Comparison of ENCODE assay signal across 26 cellular contexts in the genomic region with DNA sequence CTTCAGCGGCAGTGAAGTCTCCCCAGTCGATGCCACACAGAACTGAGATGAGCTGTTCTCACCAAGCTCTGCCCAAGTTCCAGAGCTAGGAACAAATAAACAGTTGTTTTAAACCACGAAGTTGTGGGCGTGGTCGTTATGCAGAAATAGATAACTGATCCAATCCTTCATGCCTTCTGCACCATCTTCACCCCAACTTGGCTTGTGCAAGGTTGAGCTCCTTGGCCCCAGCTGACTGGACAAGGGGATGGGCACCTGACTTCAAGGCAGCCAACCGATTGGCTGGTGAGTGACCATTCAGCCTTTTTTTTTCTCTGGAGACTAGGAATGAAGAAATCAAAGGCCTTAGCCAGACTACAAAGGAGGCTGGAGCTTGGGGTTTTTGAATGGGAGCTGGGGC. TPM values are rescaled to one million over a fixed set of nuclear protein-coding genes. Genes with fewer than 3 reads are reported as not detected.
A peak's percentile ranks its signal among the peaks of the same experiment; 100 is the strongest.
DNase-seq lines count a peak whose midpoint lies in the region; ATAC-seq and TF ChIP-seq lines count a peak whose summit lies in the region.
"Had no signal": no experiment of that assay in that cellular context is flagged by ENCODE, and none has a peak within 500 bp of the region (broad histone marks: within the 10 kb centered on the region; RNA-seq: fewer than 3 reads in every experiment).

No MANE protein-coding gene starts in this region.

- TF ChIP-seq CTCF in WTC11 (IDR thresholded peaks at IDR 0.05) (no peak), adrenal gland (IDR thresholded peaks at IDR 0.05) (no peak)

- ATAC-seq in WTC11: no peak
- ATAC-seq in GM19397 (IDR thresholded peaks at IDR 0.05; ENCODE audit: unreplicated experiment): no peak
- ATAC-seq in activated CD8-positive, alpha-beta T cell treated with anti-CD3 and anti-CD28 coated beads, Interleukin-2, amount 10 ng/mL, durations not matched to agents 7 days and 5 days: no peak
- ATAC-seq: foreskin keratinocyte, pancreas, right lobe of liver had no signal

- H3K9me3 ChIP-seq in BLaER1 (no peaks in the 10 kb centered on the region), mucosa of rectum (ENCODE audit: control insufficient read depth in 2 of 2, low read length in 2 of 2) (no peaks in the 10 kb centered on the region), adrenal gland (replicated peaks in 1 of 3) (no peaks in the 10 kb centered on the region)
- H3K9me3 ChIP-seq: pancreas, right lobe of liver, vagina had no signal

- POLR2A ChIA-PET in WTC11 (lab: Charles Lee): interaction anchor here (0.9 kb wide), 1 partner anchor 25 kb away, joined by 4 read pairs; no protein-coding TSS in a partner anchor
- POLR2A ChIA-PET in activated CD8-positive, alpha-beta T cell treated with anti-CD3 and anti-CD28 coated beads, Interleukin-2, amount 10 ng/mL, durations not matched to agents 7 days and 5 days (lab: Charles Lee): no interaction called here

- H3K27ac ChIP-seq in BLaER1: peak overlapping the region; percentile 79
- H3K27ac ChIP-seq in mucosa of rectum (ENCODE audit: low read depth in 2 of 2, low read length in 2 of 2): peak overlapping the region; percentile 11 to 70
- H3K27ac ChIP-seq in adrenal gland: no peak overlapping the region
- H3K27ac ChIP-seq: C4-2B, foreskin keratinocyte, pancreas, right lobe of liver, vagina had no signal

- intact Hi-C loops in adrenal gland (cut with DNase I): no loop called here

- TF ChIP-seq EP300 in Ishikawa (IDR thresholded peaks at IDR 0.05; ENCODE audit: borderline replicate concordance): no peak

- no peak overlapping the region for H3K27ac Mint-ChIP-seq in WTC11
- no peak overlapping the region for H3K27ac Mint-ChIP-seq in activated CD8-positive, alpha-beta T cell treated with anti-CD3 and anti-CD28 coated beads, Interleukin-2, amount 10 ng/mL, durations not matched to agents 7 days and 5 days

- peak overlapping the region; percentile 63; the same call in 1 of the 2 replicates for H3K9ac ChIP-seq in BLaER1
- no peak overlapping the region for H3K9ac ChIP-seq in mucosa of rectum (ENCODE audit: low read depth in 1 of 2, low read length in 2 of 2)

- peaks cover 51% of the 10 kb centered on the region for H3K4me1 Mint-ChIP-seq in WTC11
- peaks cover 4% of the 10 kb centered on the region for H3K4me1 Mint-ChIP-seq in activated CD8-positive, alpha-beta T cell treated with anti-CD3 and anti-CD28 coated beads, Interleukin-2, amount 10 ng/mL, durations not matched to agents 7 days and 5 days (ENCODE audit: low read depth)

- no peak overlapping the region for H3K4me3 Mint-ChIP-seq in WTC11
- H3K4me3 Mint-ChIP-seq in activated CD8-positive, alpha-beta T cell treated with anti-CD3 and anti-CD28 coated beads, Interleukin-2, amount 10 ng/mL, durations not matched to agents 7 days and 5 days: no peak overlapping the region
- H3K4me3 Mint-ChIP-seq: naive B cell had no signal

- H3K27me3 Mint-ChIP-seq in WTC11 (ENCODE audit: low read depth): no peaks in the 10 kb centered on the region; the same call in 1 of the 2 replicates
- peaks cover 6% of the 10 kb centered on the region for H3K27me3 Mint-ChIP-seq in activated CD8-positive, alpha-beta T cell treated with anti-CD3 and anti-CD28 coated beads, Interleukin-2, amount 10 ng/mL, durations not matched to agents 7 days and 5 days (ENCODE audit: low read depth)

- no peaks in the 10 kb centered on the region for H3K36me3 Mint-ChIP-seq in WTC11
- no peaks in the 10 kb centered on the region for H3K36me3 Mint-ChIP-seq in activated CD8-positive, alpha-beta T cell treated with anti-CD3 and anti-CD28 coated beads, Interleukin-2, amount 10 ng/mL, durations not matched to agents 7 days and 5 days (ENCODE audit: low read depth)
- H3K36me3 Mint-ChIP-seq: naive B cell had no signal

- H3K9me3 Mint-ChIP-seq in WTC11: no peaks in the 10 kb centered on the region
- H3K9me3 Mint-ChIP-seq in activated CD8-positive, alpha-beta T cell treated with anti-CD3 and anti-CD28 coated beads, Interleukin-2, amount 10 ng/mL, durations not matched to agents 7 days and 5 days (ENCODE audit: insufficient read depth): no peaks in the 10 kb centered on the region
- H3K9me3 Mint-ChIP-seq: naive B cell had no signal

- CTCF ChIA-PET in WTC11 (lab: Charles Lee): interaction anchor here (0.8 to 17.1 kb wide), 9 partner anchors 8 to 574 kb away, joined by 3 to 195 read pairs (median 4); partner anchors contain the start of gene LINGO1
- CTCF ChIA-PET in activated CD8-positive, alpha-beta T cell treated with anti-CD3 and anti-CD28 coated beads, Interleukin-2, amount 10 ng/mL, durations not matched to agents 7 days and 5 days (lab: Charles Lee): interaction anchor here (2.2 kb wide), 1 partner anchor 65 kb away, joined by 6 read pairs; no protein-coding TSS in a partner anchor

- no peak for TF ChIP-seq RAD21 in Ishikawa (IDR thresholded peaks at IDR 0.05; ENCODE audit: low read depth)

- H3K4me1 ChIP-seq in BLaER1 (peaks cover 87% of the 10 kb centered on the region), mucosa of rectum (ENCODE audit: control insufficient read depth in 2 of 2, insufficient read depth in 2 of 2, low read length in 2 of 2) (peaks cover 36 to 55% of the 10 kb centered on the region in 2 donors), adrenal gland (replicated peaks in 1 of 2) (no peaks in the 10 kb centered on the region)
- H3K4me1 ChIP-seq: foreskin keratinocyte, pancreas, right lobe of liver had no signal

- H3K36me3 ChIP-seq in BLaER1: no peaks in the 10 kb centered on the region
- no peaks in the 10 kb centered on the region for H3K36me3 ChIP-seq in mucosa of rectum (ENCODE audit: control insufficient read depth in 2 of 2, insufficient read depth in 2 of 2, low read length in 2 of 2)
- H3K36me3 ChIP-seq in adrenal gland (replicated peaks in 1 of 2): no peaks in the 10 kb centered on the region
- H3K36me3 ChIP-seq: cardiac muscle cell, pancreas, right lobe of liver, vagina had no signal

- TF ChIP-seq POLR2A in adrenal gland (IDR thresholded peaks at IDR 0.05): no peak

- peak overlapping the region; percentile 82 for H3K4me2 ChIP-seq in BLaER1

- whole genome bisulfite sequencing in adrenal gland, 4 donors: 75 to 85% (median 82%) methylated on average over 4 to 6 of the region's 6 CpGs

- H3K27me3 ChIP-seq in BLaER1 (no peaks in the 10 kb centered on the region), mucosa of rectum (ENCODE audit: control insufficient read depth in 2 of 2, insufficient read depth in 2 of 2, low read length in 2 of 2) (no peaks in the 10 kb centered on the region), adrenal gland (no peaks in the 10 kb centered on the region)
- H3K27me3 ChIP-seq: cardiac muscle cell, pancreas, right lobe of liver, vagina had no signal

- no peak for DNase-seq in WTC11 (ENCODE audit: low spot score)
- no peak for DNase-seq in adrenal gland
- DNase-seq in NCI-H510A (lab: John Stamatoyannopoulos, UW): no peak
- no peak for DNase-seq in activated CD8-positive, alpha-beta T cell treated with anti-CD3 and anti-CD28 coated beads, Interleukin-2, amount 10 ng/mL, durations not matched to agents 7 days and 5 days
- DNase-seq: ACHN; activated CD4-positive, alpha-beta T cell treated with anti-CD3 and anti-CD28 coated beads, Interleukin-2, amount 50 U/mL, for 4 hours; activated effector memory CD4-positive, alpha-beta T cell treated with Interleukin-2 at 50 U/mL for 16 hours; foreskin keratinocyte; hippocampal formation; islet precursor cell; Kasumi-1; naive B cell; NCI-H1436; NCI-H526; pancreas; right lobe of liver; stimulated activated CD4-positive, alpha-beta T cell treated with anti-CD3 and anti-CD28 coated beads, Interleukin-15, amount 100 ng/mL, for 24 hours; SW 1271 had no signal

- H4K20me1 ChIP-seq in BLaER1: no peaks in the 10 kb centered on the region

- no peak overlapping the region for H3K4me3 ChIP-seq in BLaER1
- no peak overlapping the region for H3K4me3 ChIP-seq in mucosa of rectum (ENCODE audit: low read length in 2 of 2)
- no peak overlapping the region for H3K4me3 ChIP-seq in adrenal gland
- H3K4me3 ChIP-seq: cardiac muscle cell, lung, pancreas, right lobe of liver, vagina had no signal

TF ChIP-seq in Ishikawa, 13 proteins besides CTCF, POLR2A, EP300 and RAD21:
- peak; percentile 87 for TF ChIP-seq USF1 (IDR thresholded peaks at IDR 0.05)
- TF ChIP-seq MAX (IDR thresholded peaks at IDR 0.05): no peak
- TF ChIP-seq TAF1 (IDR thresholded peaks at IDR 0.05; ENCODE audit: low read depth): no peak

TF ChIP-seq in WTC11, 78 proteins besides CTCF, POLR2A, EP300 and RAD21 (continues in another document):
- peak; percentile 81 for TF ChIP-seq USF2 (CRISPR knock-in tag; IDR thresholded peaks at IDR 0.05)
- TF ChIP-seq USF1 (CRISPR knock-in tag; IDR thresholded peaks at IDR 0.05): peak; percentile 72; the same call in 1 of the 2 replicates
- TF ChIP-seq, protein P1, sequence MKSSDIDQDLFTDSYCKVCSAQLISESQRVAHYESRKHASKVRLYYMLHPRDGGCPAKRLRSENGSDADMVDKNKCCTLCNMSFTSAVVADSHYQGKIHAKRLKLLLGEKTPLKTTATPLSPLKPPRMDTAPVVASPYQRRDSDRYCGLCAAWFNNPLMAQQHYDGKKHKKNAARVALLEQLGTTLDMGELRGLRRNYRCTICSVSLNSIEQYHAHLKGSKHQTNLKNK (CRISPR knock-in tag; IDR thresholded peaks at IDR 0.05): no peak
- no peak for TF ChIP-seq SP1 (CRISPR knock-in tag; conservative IDR thresholded peaks at IDR 0.05)

RNA-seq across cellular contexts. Expression of gene LINGO1, which starts 23.9 kb away (rescaled TPM):
- total RNA-seq in WTC11 (2021): 51.3 to 60.5 TPM (median 58.9 TPM) in 3 replicates
- 1 to 10 TPM in 3 of 8 donors, under 1 TPM in 3, not detected in 2; 0.21 to 2.7 (median 0.96) TPM for total RNA-seq in adrenal gland
- polyA plus RNA-seq in adrenal gland: 1 to 10 TPM in 2 of 3 donors, under 1 TPM in 1; 0.37 to 1.7 (median 1.4) TPM
- not detected for total RNA-seq in activated CD8-positive, alpha-beta T cell treated with anti-CD3 and anti-CD28 coated beads, Interleukin-2, amount 10 ng/mL, durations not matched to agents 7 days and 5 days

Comparison
In these comparisons a context has a peak if more than half of its experiments do, and no peak if none do; other contexts are left out.
1. H3K27ac ChIP-seq: peak in BLaER1 (single experiment) and mucosa of rectum (2 of 2); none in adrenal gland (0 of 5).
2. RNA of gene LINGO1, which starts 23.9 kb away (total RNA-seq): 51.3 to 60.5 TPM in WTC11; 0.21 to 2.7 TPM in adrenal gland and not detected in activated CD8-positive, alpha-beta T cell treated with anti-CD3 and anti-CD28 coated beads, Interleukin-2, amount 10 ng/mL, durations not matched to agents 7 days and 5 days; every median in the first group is over 10 times any median in the second.